ENCODE assay signal across 10 cellular contexts in the genomic region with DNA sequence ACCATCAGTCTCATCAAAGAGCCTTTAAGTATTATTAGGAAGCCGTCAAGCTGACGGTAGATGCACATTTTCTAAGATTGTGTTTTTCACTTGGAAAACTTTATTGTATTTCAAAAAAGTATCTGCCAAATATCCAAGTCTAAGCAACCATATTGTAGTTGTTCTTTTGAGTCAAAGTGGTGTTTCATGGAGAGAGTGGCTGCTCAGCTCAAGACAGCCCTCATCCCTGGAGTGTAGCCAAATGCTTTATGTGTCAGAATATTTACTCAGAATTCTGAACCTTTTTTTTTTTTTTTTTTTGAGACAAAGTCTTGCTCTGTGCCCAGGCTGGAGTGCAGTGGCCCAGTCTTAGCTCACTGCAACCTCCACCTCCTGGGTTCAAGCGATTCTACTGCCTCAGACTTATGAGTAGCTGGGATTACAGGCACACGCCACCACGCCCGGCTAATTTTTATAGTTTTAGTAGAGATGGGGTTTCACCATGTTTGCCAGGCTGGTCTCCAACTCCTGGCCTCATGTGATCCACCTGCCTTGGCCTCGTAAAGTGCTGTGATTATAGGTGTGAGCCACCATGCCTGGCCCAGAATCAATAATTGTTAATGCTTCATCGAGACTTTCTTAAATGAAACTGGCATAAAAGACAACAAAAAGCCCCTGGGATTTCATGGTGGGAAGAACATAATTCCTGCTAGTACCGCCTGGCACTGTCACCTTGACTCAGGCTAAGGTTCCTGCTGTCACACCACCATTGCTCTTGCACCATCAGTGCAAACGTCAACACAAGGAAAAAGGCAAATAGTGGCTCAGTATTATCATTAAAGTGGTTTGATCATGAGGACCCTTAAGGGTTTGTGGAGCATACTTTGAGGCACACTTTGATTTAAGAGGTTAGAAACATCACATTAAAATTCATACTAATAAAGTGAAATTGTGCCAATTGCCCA. TPM values are rescaled to one million over a fixed set of nuclear protein-coding genes. Genes with fewer than 3 reads are reported as not detected.
DNase-seq lines count a peak whose midpoint lies in the region; ATAC-seq and TF ChIP-seq lines count a peak whose summit lies in the region.
"Had no signal": no experiment of that assay in that cellular context is flagged by ENCODE, and none has a peak within 500 bp of the region (broad histone marks: within the 10 kb centered on the region; RNA-seq: fewer than 3 reads in every experiment).

No MANE protein-coding gene starts in this region.

- peaks cover 30% of the 10 kb centered on the region for H3K4me1 Mint-ChIP-seq in MCF 10A (ENCODE audit: insufficient read depth, unreplicated experiment)

- intact Hi-C loops in MCF 10A (cut with micrococcal nuclease) = no loop called here
- intact Hi-C loops in breast epithelium (cut with DNase I; ENCODE audit: low total_unique reads) = no loop called here
- intact Hi-C loops in thyroid gland (cut with DNase I) = no loop called here

- H3K36me3 Mint-ChIP-seq in MCF 10A (ENCODE audit: insufficient read depth, unreplicated experiment) = peaks cover 10% of the 10 kb centered on the region

- ATAC-seq in GM21528 (IDR thresholded peaks at IDR 0.05; ENCODE audit: low FRiP score, unreplicated experiment) (no peak), HG03095 (IDR thresholded peaks at IDR 0.05; ENCODE audit: unreplicated experiment) (no peak)

- CTCF ChIA-PET in MCF 10A (lab: Yijun Ruan, JAX) = no interaction called here

- peak; percentile 50 for DNase-seq in MCF 10A (ENCODE audit: unreplicated experiment)
- DNase-seq in breast epithelium (ENCODE audit: low spot score in 2 of 2) = no peak
- DNase-seq in NCI-H2171 treated with DMSO at 0.1 percent for 48 hours (lab: John Stamatoyannopoulos, UW) = peak; percentile 83
- DNase-seq in choroid plexus epithelial cell (ENCODE audit: low read depth) = peak; percentile 43
- DNase-seq in thyroid gland = peak; percentile 23 to 33
- DNase-seq in NCI-H82 treated with DMSO at 0.1 percent for 48 hours (lab: John Stamatoyannopoulos, UW; ENCODE audit: unreplicated experiment) = no peak
- DNase-seq: activated naive CD4-positive, alpha-beta T cell; psoas muscle had no signal

- TF ChIP-seq CTCF in MCF 10A (IDR thresholded peaks at IDR 0.05; ENCODE audit: unreplicated experiment) = no peak
- TF ChIP-seq CTCF in breast epithelium (IDR thresholded peaks at IDR 0.05) = no peak
- no peak for TF ChIP-seq CTCF in choroid plexus epithelial cell (conservative IDR thresholded peaks at IDR 0.05; ENCODE audit: low read depth, low read length)
- no peak for TF ChIP-seq CTCF in thyroid gland (IDR thresholded peaks at IDR 0.05)

- TF ChIP-seq POLR2A in breast epithelium (IDR thresholded peaks at IDR 0.05) (no peak), thyroid gland (IDR thresholded peaks at IDR 0.05) (no peak)

- no peak overlapping the region for H3K27ac ChIP-seq in breast epithelium
- H3K27ac ChIP-seq in thyroid gland = peak overlapping the region in 1 of 3 donors; percentile 38

- no peak overlapping the region for H3K4me3 ChIP-seq in breast epithelium
- no peak overlapping the region for H3K4me3 ChIP-seq in choroid plexus epithelial cell (ENCODE audit: low read depth, low read length)
- H3K4me3 ChIP-seq in thyroid gland (replicated peaks in 1 of 3) = no peak overlapping the region
- H3K4me3 ChIP-seq: psoas muscle had no signal

- WGBS in thyroid gland, 2 donors = 74 to 76% methylated on average over 10 of the region's 10 CpGs

- no peak overlapping the region for H3K4me3 Mint-ChIP-seq in MCF 10A (ENCODE audit: unreplicated experiment)

- H3K9me3 ChIP-seq in breast epithelium (no peaks in the 10 kb centered on the region), thyroid gland (no peaks in the 10 kb centered on the region)
- H3K9me3 ChIP-seq: psoas muscle had no signal

- no peaks in the 10 kb centered on the region for H3K9me3 Mint-ChIP-seq in MCF 10A (ENCODE audit: unreplicated experiment)

- no TSS peak for BruUV-seq in MCF 10A (replicated peaks; lab: Mats Ljungman, UMichigan)

- H3K4me1 ChIP-seq in breast epithelium (no peaks in the 10 kb centered on the region), thyroid gland (peaks cover 7 to 23% of the 10 kb centered on the region in 2 donors)

- no peak overlapping the region for H3K27ac Mint-ChIP-seq in MCF 10A (ENCODE audit: low read depth, unreplicated experiment)

- POLR2A ChIA-PET in MCF 10A (lab: Yijun Ruan, JAX) = interaction anchor here (0.7 to 1.4 kb wide), 8 partner anchors 9 to 118 kb away, joined by 3 to 4 read pairs (median 4); no protein-coding TSS in a partner anchor

- H3K27me3 ChIP-seq in breast epithelium = no peaks in the 10 kb centered on the region
- no peaks in the 10 kb centered on the region for H3K27me3 ChIP-seq in thyroid gland

- H3K36me3 ChIP-seq in breast epithelium = no peaks in the 10 kb centered on the region
- H3K36me3 ChIP-seq in thyroid gland = no peaks in the 10 kb centered on the region

- H3K27me3 Mint-ChIP-seq in MCF 10A (ENCODE audit: insufficient read depth, unreplicated experiment) = no peaks in the 10 kb centered on the region

RNA-seq across cellular contexts. Expression of gene PRKCA, which starts 45.5 kb away (rescaled TPM):
- total RNA-seq in MCF 10A (2022) = 20.7 and 22.8 TPM in 2 replicates
- 10 to 100 TPM in 1 of 3 donors, 1 to 10 TPM in 2; 5.1 to 10.5 (median 6.6) TPM for total RNA-seq in breast epithelium
- 10 to 100 TPM in 3 of 4 donors, 1 to 10 TPM in 1; 6.7 to 24.2 (median 15.3) TPM for total RNA-seq in thyroid gland

Comparison
In these comparisons a context has a peak if more than half of its experiments do, and no peak if none do; other contexts are left out.
1. DNase-seq: peak in MCF 10A (single experiment), NCI-H2171 treated with DMSO at 0.1 percent for 48 hours (single experiment), choroid plexus epithelial cell (single experiment) and thyroid gland (2 of 2); none in breast epithelium (0 of 2) and NCI-H82 treated with DMSO at 0.1 percent for 48 hours (single experiment).